11 cellular contexts compared by ENCODE assay signal in the genomic region with DNA sequence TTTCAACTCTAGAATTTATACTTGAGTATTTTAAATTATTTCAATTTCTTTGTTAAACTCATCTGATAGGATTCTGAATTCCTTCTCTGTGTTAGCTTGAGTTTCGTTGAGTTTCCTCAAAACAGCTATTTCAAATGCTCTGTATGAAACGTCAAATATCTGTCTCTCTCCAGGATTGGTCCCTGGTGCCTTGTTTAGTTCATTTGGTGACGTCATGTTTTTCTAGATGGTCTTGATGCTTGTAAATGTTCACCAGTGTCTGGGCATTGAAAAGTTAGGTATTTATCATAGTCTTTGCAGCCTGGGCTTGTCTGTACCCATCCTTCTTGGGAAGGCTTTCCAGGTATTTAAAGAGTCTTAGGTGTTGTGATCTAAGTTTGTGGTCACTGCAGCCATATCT.
"Had no signal": no experiment of that assay in that cellular context is flagged by ENCODE, and none has a peak within 500 bp of the region (broad histone marks: within the 10 kb centered on the region; RNA-seq: fewer than 3 reads in every experiment).

No MANE protein-coding gene starts in this region.

- H3K4me1 ChIP-seq: HAP-1 had no signal

- H3K9me3 ChIP-seq: HAP-1 had no signal

- H3K9ac ChIP-seq: GM23248 had no signal

- H3K36me3 ChIP-seq: HAP-1 had no signal

- H3K4me2 ChIP-seq: GM23338 had no signal

- FAIRE-seq: H1, H54 had no signal

- DNase-seq: GM23248, GOT3, H7, H9, HCEC 1CT, HFFc6 had no signal

- H3K4me3 ChIP-seq: GM23248, GM23338, HAP-1 had no signal

- ATAC-seq: HCT116 had no signal

- H2AFZ ChIP-seq: GM23248, GM23338 had no signal

- H3K27ac ChIP-seq: GM23248 had no signal
